Comparison of ENCODE assay signal across 22 cellular contexts in genomic region chr20:4117341-4117740, GRCh38. TPM values are rescaled to one million over a fixed set of nuclear protein-coding genes. Genes with fewer than 3 reads are reported as not detected.
A peak's percentile ranks its signal among the peaks of the same experiment; 100 is the strongest.
DNase-seq lines count a peak whose midpoint lies in the region; ATAC-seq, FAIRE-seq and TF ChIP-seq lines count a peak whose summit lies in the region.
"Had no signal": no experiment of that assay in that cellular context is flagged by ENCODE, and none has a peak within 500 bp of the region (broad histone marks: within the 10 kb centered on the region; RNA-seq: fewer than 3 reads in every experiment).

No MANE protein-coding gene starts in this region.

- TF ChIP-seq POLR2A in A549 (IDR thresholded peaks at IDR 0.05; ENCODE audit: low read length) = no peak

- no peaks in the 10 kb centered on the region for H3K36me3 ChIP-seq in BLaER1 treated with 17β-estradiol and CSF1 and Interleukin-3, amounts not matched to agents 10 nM and 100 nM
- H3K36me3 ChIP-seq in endodermal cell (ENCODE audit: control insufficient read depth, insufficient read depth, low read length) = no peaks in the 10 kb centered on the region
- H3K36me3 ChIP-seq in CD8-positive, alpha-beta T cell (ENCODE audit: insufficient read depth, low read length) = no peaks in the 10 kb centered on the region

- no peak for TF ChIP-seq EP300 in A549 (IDR thresholded peaks at IDR 0.05)

- no peak for ATAC-seq in A549
- no peak for ATAC-seq in CD8-positive, alpha-beta T cell

- peaks cover 14% of the 10 kb centered on the region for H3K4me1 Mint-ChIP-seq in endodermal cell
- peaks cover 4% of the 10 kb centered on the region for H3K4me1 Mint-ChIP-seq in CD8-positive, alpha-beta T cell (ENCODE audit: low read depth)

- no peak for TF ChIP-seq RAD21 in A549 (conservative IDR thresholded peaks at IDR 0.05 in 1 of 2, IDR thresholded peaks at IDR 0.05 in 1 of 2)

- no peaks in the 10 kb centered on the region for H3K36me3 Mint-ChIP-seq in endodermal cell (ENCODE audit: low read depth)
- no peaks in the 10 kb centered on the region for H3K36me3 Mint-ChIP-seq in CD8-positive, alpha-beta T cell
- H3K36me3 Mint-ChIP-seq: CD4-positive, alpha-beta memory T cell; CD4-positive, CD25-positive, alpha-beta regulatory T cell had no signal

- FAIRE-seq in A549 (lab: Jason Lieb, UNC) = no peak
- FAIRE-seq: A204.1, D721Med, G401.6, GM12891, GM19239 had no signal

- POLR2A ChIA-PET in A549 (lab: Yijun Ruan, JAX) = no interaction called here
- POLR2A ChIA-PET in CD8-positive, alpha-beta T cell (lab: Charles Lee) = no interaction called here

- H3K27ac Mint-ChIP-seq in endodermal cell = no peak overlapping the region
- H3K27ac Mint-ChIP-seq in CD8-positive, alpha-beta T cell = no peak overlapping the region
- H3K27ac Mint-ChIP-seq: B cell; CD4-positive, alpha-beta memory T cell; CD4-positive, CD25-positive, alpha-beta regulatory T cell had no signal

- no peak overlapping the region for H3K4me2 ChIP-seq in A549
- H3K4me2 ChIP-seq in BLaER1 treated with 17β-estradiol and CSF1 and Interleukin-3, amounts not matched to agents 10 nM and 100 nM = peak overlapping the region in 6 of 11 experiments; percentile 24 to 64 (median 42); a peak in 7 of 22 replicates

- no peak for DNase-seq in A549 (ENCODE audit: low read depth in 1 of 2, low spot score in 1 of 2)
- DNase-seq in dermis blood vessel endothelial cell = peak; percentile 63
- DNase-seq in endodermal cell = no peak
- no peak for DNase-seq in NCI-H2171 (lab: John Stamatoyannopoulos, UW)
- DNase-seq in CD8-positive, alpha-beta T cell = no peak
- DNase-seq: 8988T; AML-193; C1 segment of cervical spinal cord; Caco-2; Calu3; CD4-positive, alpha-beta memory T cell; CD4-positive, CD25-positive, alpha-beta regulatory T cell; DMS79 treated with DMSO at 0.1 percent for 48 hours; GF-D8 had no signal

- H3K9me3 Mint-ChIP-seq in endodermal cell = no peaks in the 10 kb centered on the region
- H3K9me3 Mint-ChIP-seq in CD8-positive, alpha-beta T cell = no peaks in the 10 kb centered on the region
- H3K9me3 Mint-ChIP-seq: CD4-positive, alpha-beta memory T cell had no signal

- H3K27ac ChIP-seq in A549 (peak overlapping the region; percentile 68 to 87), endodermal cell (ENCODE audit: low read depth, low read length) (no peak overlapping the region)
- no peak overlapping the region for H3K27ac ChIP-seq in BLaER1 treated with 17β-estradiol and CSF1 and Interleukin-3, amounts not matched to agents 10 nM and 100 nM
- H3K27ac ChIP-seq in CD8-positive, alpha-beta T cell (ENCODE audit: low read depth, low read length) = no peak overlapping the region

- H3K27me3 ChIP-seq in BLaER1 treated with 17β-estradiol and CSF1 and Interleukin-3, amounts not matched to agents 10 nM and 100 nM = no peaks in the 10 kb centered on the region
- H3K27me3 ChIP-seq in endodermal cell (ENCODE audit: control insufficient read depth, insufficient read depth, low read length, poor library complexity, severe bottlenecking) = no peaks in the 10 kb centered on the region
- H3K27me3 ChIP-seq in CD8-positive, alpha-beta T cell (ENCODE audit: insufficient read depth, low read length) = no peaks in the 10 kb centered on the region

- intact Hi-C loops in CD8-positive, alpha-beta T cell (cut with DNase I, micrococcal nuclease) = no loop called here

- TF ChIP-seq CTCF in A549 (IDR thresholded peaks at IDR 0.05) = no peak
- no peak for TF ChIP-seq CTCF in endodermal cell (conservative IDR thresholded peaks at IDR 0.05)
- TF ChIP-seq CTCF in CD8-positive, alpha-beta T cell (IDR thresholded peaks at IDR 0.05) = no peak

- H3K4me3 Mint-ChIP-seq in endodermal cell = no peak overlapping the region
- H3K4me3 Mint-ChIP-seq in CD8-positive, alpha-beta T cell = no peak overlapping the region
- H3K4me3 Mint-ChIP-seq: B cell; CD14-positive monocyte; CD4-positive, alpha-beta memory T cell; CD4-positive, CD25-positive, alpha-beta regulatory T cell had no signal

- CTCF ChIA-PET in A549 (lab: Yijun Ruan, JAX) = interaction anchor here (0.6 to 1.6 kb wide), 7 partner anchors 9 to 1862 kb away, joined by 3 to 4 read pairs (median 3); no protein-coding TSS in a partner anchor
- CTCF ChIA-PET in CD8-positive, alpha-beta T cell (lab: Charles Lee) = interaction anchor here (1.4 kb wide), 1 partner anchor 15 kb away, joined by 3 read pairs; no protein-coding TSS in a partner anchor

- peaks cover 10% of the 10 kb centered on the region for H3K27me3 Mint-ChIP-seq in endodermal cell (ENCODE audit: insufficient read depth)
- H3K27me3 Mint-ChIP-seq in CD8-positive, alpha-beta T cell (ENCODE audit: low read depth) = peaks cover 26% of the 10 kb centered on the region

- WGBS in A549 (ENCODE audit: missing lambda C conversion rate) = 88% methylated on average over 6 of the region's 6 CpGs
- 92 to 95% methylated on average over 4 to 6 of the region's 6 CpGs for WGBS in endodermal cell (ENCODE audit: insufficient coverage in 1 of 2, insufficient read length in 1 of 2), 2 experiments

- H4K20me1 ChIP-seq in BLaER1 treated with 17β-estradiol and CSF1 and Interleukin-3, amounts not matched to agents 10 nM and 100 nM = no peaks in the 10 kb centered on the region

- peaks cover 72% of the 10 kb centered on the region for H3K4me1 ChIP-seq in A549
- peaks cover 11 to 58% (median 33%) of the 10 kb centered on the region in 10 experiments for H3K4me1 ChIP-seq in BLaER1 treated with 17β-estradiol and CSF1 and Interleukin-3, amounts not matched to agents 10 nM and 100 nM
- H3K4me1 ChIP-seq in endodermal cell (ENCODE audit: control insufficient read depth, insufficient read depth, low read length) = peaks cover 5% of the 10 kb centered on the region
- no peaks in the 10 kb centered on the region for H3K4me1 ChIP-seq in CD8-positive, alpha-beta T cell (ENCODE audit: insufficient read depth, low read length)
- H3K4me1 ChIP-seq: Caco-2 had no signal

- H3K9me3 ChIP-seq in A549 = 0 out of 3 replicates have a peak, but pooled peaks cover 2% of the 10 kb centered on the region
- H3K9me3 ChIP-seq in BLaER1 treated with 17β-estradiol and CSF1 and Interleukin-3, amounts not matched to agents 10 nM and 100 nM (replicated peaks in 1 of 11) = peaks cover 0 to 15% (median 0%) of the 10 kb centered on the region in 11 experiments; a peak in 4 of 22 replicates
- no peaks in the 10 kb centered on the region for H3K9me3 ChIP-seq in endodermal cell (ENCODE audit: control insufficient read depth, low read length)
- no peaks in the 10 kb centered on the region for H3K9me3 ChIP-seq in CD8-positive, alpha-beta T cell (ENCODE audit: low read length)
- H3K9me3 ChIP-seq: Caco-2 had no signal

- H3K4me3 ChIP-seq in A549 (no peak overlapping the region), endodermal cell (ENCODE audit: low read length) (no peak overlapping the region)
- H3K4me3 ChIP-seq in BLaER1 treated with 17β-estradiol and CSF1 and Interleukin-3, amounts not matched to agents 10 nM and 100 nM = no peak overlapping the region
- H3K4me3 ChIP-seq in CD8-positive, alpha-beta T cell (ENCODE audit: low read depth, low read length) = no peak overlapping the region

- H3K9ac ChIP-seq in BLaER1 treated with 17β-estradiol and CSF1 and Interleukin-3, amounts not matched to agents 10 nM and 100 nM = no peak overlapping the region
- no peak overlapping the region for H3K9ac ChIP-seq in endodermal cell (ENCODE audit: extremely low read depth, low read length, poor library complexity, severe bottlenecking)

TF ChIP-seq in A549, 52 proteins besides CTCF, POLR2A, EP300 and RAD21:
- TF ChIP-seq NFE2L2 (conservative IDR thresholded peaks at IDR 0.05; ENCODE audit: low read length) = no peak
- no peak for TF ChIP-seq JUNB (IDR thresholded peaks at IDR 0.05)
- TF ChIP-seq MYC (IDR thresholded peaks at IDR 0.05; ENCODE audit: borderline replicate concordance, low read length) = no peak
- TF ChIP-seq MAFK (IDR thresholded peaks at IDR 0.05; ENCODE audit: partially characterized antibody) = no peak
- TF ChIP-seq, protein P1, sequence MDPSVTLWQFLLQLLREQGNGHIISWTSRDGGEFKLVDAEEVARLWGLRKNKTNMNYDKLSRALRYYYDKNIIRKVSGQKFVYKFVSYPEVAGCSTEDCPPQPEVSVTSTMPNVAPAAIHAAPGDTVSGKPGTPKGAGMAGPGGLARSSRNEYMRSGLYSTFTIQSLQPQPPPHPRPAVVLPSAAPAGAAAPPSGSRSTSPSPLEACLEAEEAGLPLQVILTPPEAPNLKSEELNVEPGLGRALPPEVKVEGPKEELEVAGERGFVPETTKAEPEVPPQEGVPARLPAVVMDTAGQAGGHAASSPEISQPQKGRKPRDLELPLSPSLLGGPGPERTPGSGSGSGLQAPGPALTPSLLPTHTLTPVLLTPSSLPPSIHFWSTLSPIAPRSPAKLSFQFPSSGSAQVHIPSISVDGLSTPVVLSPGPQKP (IDR thresholded peaks at IDR 0.05; ENCODE audit: low read depth, low read length) = no peak

RNA-seq across cellular contexts. Expression of gene SMOX, which starts 31.3 kb away (rescaled TPM):
- polyA plus RNA-seq in A549 (2011; rRNA removed) (67.4 and 111 TPM in 2 replicates), A549 (2017; fragmentation: RNase III; extraction: RNeasy Plus Mini Kit Qiagen cat#74134 plus additional on column Dnase treatment) (118 to 139 TPM (median 131 TPM) in 3 replicates)
- 143 and 175 TPM in 2 replicates for polyA plus RNA-seq in A549 (2012; cell fraction: cytosol; rRNA removed)
- polyA plus RNA-seq in A549 (2012; cell fraction: nucleus; rRNA removed) = 251 and 331 TPM in 2 replicates
- 35.4 and 69.5 TPM in 2 replicates for polyA minus RNA-seq in A549 (2011; rRNA and poly(A)+ RNA removed)
- total RNA-seq in dermis blood vessel endothelial cell (13.1 and 23.5 TPM in 2 replicates), endodermal cell (10 to 100 TPM; 17.6 to 18.2 TPM)
- 17.2 TPM for polyA plus RNA-seq in endodermal cell (2013, experiment 1 of 2)
- polyA plus RNA-seq in endodermal cell (2013, experiment 2 of 2) = 14.0 TPM
- under 1 TPM; 0.50 to 0.52 TPM for total RNA-seq in CD8-positive, alpha-beta T cell
- total RNA-seq: B cell had no signal

Comparison
In these comparisons a context has a peak if more than half of its experiments do, and no peak if none do; other contexts are left out.
1. H3K27ac ChIP-seq: peak in A549 (2 of 2); none in BLaER1 treated with 17β-estradiol and CSF1 and Interleukin-3, amounts not matched to agents 10 nM and 100 nM (0 of 11), endodermal cell (single experiment) and CD8-positive, alpha-beta T cell (single experiment).